Comparison of ENCODE assay signal across 8 cellular contexts in the genomic region with DNA sequence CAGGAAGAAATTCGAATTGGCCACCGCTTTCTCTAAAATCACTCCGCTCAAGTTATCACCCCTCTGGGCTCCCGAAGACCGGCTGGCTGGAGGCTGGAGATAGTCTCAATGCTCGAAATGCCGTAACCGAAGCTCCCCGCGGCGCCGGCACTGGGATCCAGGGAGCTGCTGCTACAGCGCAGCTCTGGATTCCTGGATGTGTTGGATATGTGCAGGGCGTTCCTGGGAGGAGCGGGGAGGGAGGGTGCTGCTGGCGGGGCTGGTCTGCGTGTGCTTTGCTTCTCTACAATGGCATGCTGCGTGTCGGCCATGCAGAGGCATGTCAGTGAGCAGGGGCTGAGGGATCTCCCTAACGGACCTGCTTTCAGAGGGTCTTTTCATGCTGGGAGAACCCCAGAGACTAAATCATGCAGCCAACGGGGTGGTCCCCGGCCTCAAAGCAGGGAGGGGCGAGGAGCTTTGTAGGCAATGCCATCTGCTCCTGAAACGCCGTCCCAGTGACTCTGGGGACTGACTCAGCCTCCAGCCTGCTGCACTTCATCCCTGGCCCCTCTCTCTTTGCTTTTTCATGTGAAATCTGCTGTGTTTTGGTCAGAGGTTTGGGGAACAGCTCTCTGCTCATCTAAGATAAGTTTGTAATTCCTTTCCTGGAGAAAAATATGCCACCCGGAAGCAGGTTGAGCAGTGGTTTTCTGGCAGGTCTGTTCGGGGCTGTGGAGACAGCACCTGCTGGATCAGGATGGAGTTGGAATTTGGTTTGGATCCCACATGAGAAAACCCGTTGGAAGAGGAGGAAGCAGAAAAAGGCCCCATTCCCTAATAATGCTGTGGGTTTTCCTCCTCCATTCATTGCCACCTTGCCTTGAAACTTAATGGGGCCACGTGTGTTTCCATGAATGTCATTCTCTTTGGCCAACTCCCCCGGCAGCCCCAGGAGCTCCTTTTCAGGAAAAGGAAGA.
DNase-seq lines count a peak whose midpoint lies in the region; ATAC-seq and TF ChIP-seq lines count a peak whose summit lies in the region.

No MANE protein-coding gene starts in this region.

- peaks cover 100% of the 10 kb centered on the region for H3K79me2 ChIP-seq in Loucy (ENCODE audit: insufficient read depth, low read length)

- no peak for ATAC-seq in activated CD8-positive, alpha-beta T cell treated with anti-CD3 and anti-CD28 coated beads, Interleukin-2, amount 10 ng/mL, durations not matched to agents 7 days and 5 days
- ATAC-seq in HG03571 (IDR thresholded peaks at IDR 0.05; ENCODE audit: unreplicated experiment), result no peak
- ATAC-seq in GM19467 (IDR thresholded peaks at IDR 0.05; ENCODE audit: unreplicated experiment), result no peak

- DNase-seq in DMS 273 treated with DMSO at 0.1 percent for 48 hours (lab: John Stamatoyannopoulos, UW) (peak; percentile 44), fibroblast of villous mesenchyme (ENCODE audit: low read depth) (peak; percentile 86), neural crest cell (ENCODE audit: low read depth, low spot score) (no peak)
- DNase-seq in activated CD8-positive, alpha-beta T cell treated with anti-CD3 and anti-CD28 coated beads, Interleukin-2, amount 10 ng/mL, durations not matched to agents 7 days and 5 days, result peak; percentile 48
- DNase-seq in effector CD8-positive, alpha-beta T cell (lab: John Stamatoyannopoulos, UW), result no peak

- H3K27ac Mint-ChIP-seq in activated CD8-positive, alpha-beta T cell treated with anti-CD3 and anti-CD28 coated beads, Interleukin-2, amount 10 ng/mL, durations not matched to agents 7 days and 5 days, result peak overlapping the region; percentile 93
- peak overlapping the region; percentile 100 for H3K27ac Mint-ChIP-seq in neural crest cell (ENCODE audit: unreplicated experiment)

- no peaks in the 10 kb centered on the region for H3K9me3 Mint-ChIP-seq in activated CD8-positive, alpha-beta T cell treated with anti-CD3 and anti-CD28 coated beads, Interleukin-2, amount 10 ng/mL, durations not matched to agents 7 days and 5 days (ENCODE audit: insufficient read depth)
- H3K9me3 Mint-ChIP-seq in neural crest cell, result no peaks in the 10 kb centered on the region

- no peaks in the 10 kb centered on the region for H3K27me3 Mint-ChIP-seq in activated CD8-positive, alpha-beta T cell treated with anti-CD3 and anti-CD28 coated beads, Interleukin-2, amount 10 ng/mL, durations not matched to agents 7 days and 5 days (ENCODE audit: low read depth)
- H3K27me3 Mint-ChIP-seq in neural crest cell (ENCODE audit: low read depth), result peaks cover 12% of the 10 kb centered on the region

- peaks cover 10% of the 10 kb centered on the region; the same call in 1 of the 2 replicates for H3K36me3 ChIP-seq in Loucy (ENCODE audit: insufficient read depth, low read length)

- no peaks in the 10 kb centered on the region for H3K9me3 ChIP-seq in Loucy (ENCODE audit: insufficient read depth, low read depth, low read length)

- peaks cover 63% of the 10 kb centered on the region for H3K4me1 Mint-ChIP-seq in activated CD8-positive, alpha-beta T cell treated with anti-CD3 and anti-CD28 coated beads, Interleukin-2, amount 10 ng/mL, durations not matched to agents 7 days and 5 days (ENCODE audit: low read depth)
- peaks cover 81% of the 10 kb centered on the region for H3K4me1 Mint-ChIP-seq in neural crest cell

- CTCF ChIA-PET in activated CD8-positive, alpha-beta T cell treated with anti-CD3 and anti-CD28 coated beads, Interleukin-2, amount 10 ng/mL, durations not matched to agents 7 days and 5 days (lab: Charles Lee), result interaction anchor here (0.9 to 6.4 kb wide), 11 partner anchors 7 to 69 kb away, joined by 3 to 55 read pairs (median 7); no protein-coding TSS in a partner anchor

- POLR2A ChIA-PET in activated CD8-positive, alpha-beta T cell treated with anti-CD3 and anti-CD28 coated beads, Interleukin-2, amount 10 ng/mL, durations not matched to agents 7 days and 5 days (lab: Charles Lee), result interaction anchor here (0.6 to 8.5 kb wide), 5 partner anchors 8 to 78 kb away, joined by 3 to 169 read pairs (median 12); no protein-coding TSS in a partner anchor

- no peaks in the 10 kb centered on the region for H3K27me3 ChIP-seq in Loucy (ENCODE audit: insufficient read depth, low read length, poor library complexity, severe bottlenecking)

- H3K4me1 ChIP-seq in Loucy (ENCODE audit: insufficient read depth, low read length, poor library complexity, severe bottlenecking), result peaks cover 53% of the 10 kb centered on the region

- no peaks in the 10 kb centered on the region for H3K9me2 ChIP-seq in Loucy (replicated peaks; ENCODE audit: low read depth, low read length)

- peak overlapping the region; percentile 86 for H3K4me3 ChIP-seq in Loucy (ENCODE audit: low read length, poor library complexity, severe bottlenecking)
- H3K4me3 ChIP-seq in fibroblast of villous mesenchyme (ENCODE audit: low read depth, low read length), result peak overlapping the region; percentile 60

- H4K20me1 ChIP-seq in Loucy (ENCODE audit: insufficient read depth, low read length, poor library complexity, severe bottlenecking), result peaks cover 61% of the 10 kb centered on the region

- peaks cover 78% of the 10 kb centered on the region for H3K36me3 Mint-ChIP-seq in activated CD8-positive, alpha-beta T cell treated with anti-CD3 and anti-CD28 coated beads, Interleukin-2, amount 10 ng/mL, durations not matched to agents 7 days and 5 days (ENCODE audit: low read depth)
- peaks cover 5% of the 10 kb centered on the region for H3K36me3 Mint-ChIP-seq in neural crest cell (ENCODE audit: low read depth)

- H3K4me2 ChIP-seq in Loucy (ENCODE audit: low read depth, low read length, poor library complexity, severe bottlenecking), result peak overlapping the region; percentile 83

- no peaks in the 10 kb centered on the region for H3F3A ChIP-seq in Loucy (ENCODE audit: low read depth)

- H2AFZ ChIP-seq in Loucy (ENCODE audit: low read length), result no peak overlapping the region

- TF ChIP-seq CTCF in Loucy (conservative IDR thresholded peaks at IDR 0.05; ENCODE audit: low read length) (no peak), fibroblast of villous mesenchyme (IDR thresholded peaks at IDR 0.05; ENCODE audit: insufficient read depth, low read depth, low read length) (no peak), neural crest cell (conservative IDR thresholded peaks at IDR 0.05) (no peak)

- peak overlapping the region; percentile 85 for H3K4me3 Mint-ChIP-seq in activated CD8-positive, alpha-beta T cell treated with anti-CD3 and anti-CD28 coated beads, Interleukin-2, amount 10 ng/mL, durations not matched to agents 7 days and 5 days
- H3K4me3 Mint-ChIP-seq in neural crest cell, result peak overlapping the region; percentile 98

- peak overlapping the region; percentile 95 for H3K9ac ChIP-seq in Loucy (ENCODE audit: low read depth, low read length, poor library complexity, severe bottlenecking)

Comparison
In these comparisons a context has a peak if more than half of its experiments do, and no peak if none do; other contexts are left out.
1. DNase-seq: peak in DMS 273 treated with DMSO at 0.1 percent for 48 hours (single experiment), activated CD8-positive, alpha-beta T cell treated with anti-CD3 and anti-CD28 coated beads, Interleukin-2, amount 10 ng/mL, durations not matched to agents 7 days and 5 days (single experiment) and fibroblast of villous mesenchyme (single experiment); none in neural crest cell (single experiment) and effector CD8-positive, alpha-beta T cell (single experiment).